ENCODE assay signal across 16 cellular contexts in genomic region chr20:7722564-7722963, GRCh38.
"Had no signal": no experiment of that assay in that cellular context is flagged by ENCODE, and none has a peak within 500 bp of the region (broad histone marks: within the 10 kb centered on the region; RNA-seq: fewer than 3 reads in every experiment).

No MANE protein-coding gene starts in this region.

- H3K36me3 ChIP-seq: ovary, tibial artery, vagina, WERI-Rb-1 had no signal

- ATAC-seq: activated CD8-positive, alpha-beta T cell treated with anti-CD3 and anti-CD28 coated beads for 36 hours; activated naive CD4-positive, alpha-beta T cell treated with anti-CD3 and anti-CD28 coated beads, Interleukin-2, amount 50 U/mL, for 72 hours; activated T-cell treated with anti-CD3 and anti-CD28 coated beads, Interleukin-2, amount 50 U/mL, for 72 hours; effector memory CD8-positive, alpha-beta T cell; stimulated activated effector memory CD8-positive, alpha-beta T cell treated with anti-CD3 and anti-CD28 coated beads, Interleukin-12 subunit alpha, Interleukin-12 subunit beta, amount 100 ng/mL, for 72 hours had no signal

- H3K9me3 Mint-ChIP-seq: activated CD8-positive, alpha-beta T cell treated with anti-CD3 and anti-CD28 coated beads for 36 hours; brain had no signal

- H3K4me3 Mint-ChIP-seq: activated CD8-positive, alpha-beta T cell treated with anti-CD3 and anti-CD28 coated beads for 36 hours; activated T-cell treated with anti-CD3 and anti-CD28 coated beads, Interleukin-2, amount 50 U/mL, for 72 hours; brain; effector memory CD8-positive, alpha-beta T cell; stimulated activated effector memory CD8-positive, alpha-beta T cell treated with anti-CD3 and anti-CD28 coated beads, Interleukin-12 subunit alpha, Interleukin-12 subunit beta, amount 100 ng/mL, for 72 hours; T-helper 1 cell treated with Interleukin-12 subunit alpha and Interleukin-12 subunit beta and Interleukin-4 antibody, amounts not matched to agents 30 μg/mL and 1 μg/mL, for 36 hours had no signal

- H3K27me3 ChIP-seq: ovary, tibial artery, vagina had no signal

- H3K4me1 Mint-ChIP-seq: brain; stimulated activated effector memory CD8-positive, alpha-beta T cell treated with anti-CD3 and anti-CD28 coated beads, Interleukin-12 subunit alpha, Interleukin-12 subunit beta, amount 100 ng/mL, for 72 hours had no signal

- H3K4me1 ChIP-seq: tibial artery, vagina had no signal

- H3K27ac ChIP-seq: ovary, SK-N-MC, tibial artery, vagina, WERI-Rb-1 had no signal

- H3K9me3 ChIP-seq: ovary, tibial artery, vagina had no signal

- DNase-seq: activated CD4-positive, alpha-beta T cell treated with anti-CD3 and anti-CD28 coated beads for 4 hours; activated CD8-positive, alpha-beta memory T cell treated with anti-CD3 and anti-CD28 coated beads, Interleukin-2, amount 50 U/mL, for 4 hours; activated CD8-positive, alpha-beta T cell treated with anti-CD3 and anti-CD28 coated beads for 36 hours; activated gamma-delta T cell; activated T-cell treated with anti-CD3 and anti-CD28 coated beads, Interleukin-2, amount 50 U/mL, for 72 hours; effector memory CD8-positive, alpha-beta T cell; kidney glomerular epithelial cell; ovary; tibial artery; WERI-Rb-1 had no signal

- H3K27me3 Mint-ChIP-seq: activated CD8-positive, alpha-beta T cell treated with anti-CD3 and anti-CD28 coated beads for 36 hours; effector memory CD8-positive, alpha-beta T cell had no signal

- H3K4me3 ChIP-seq: ovary, SK-N-MC, tibial artery, vagina had no signal

- H3K36me3 Mint-ChIP-seq: activated naive CD4-positive, alpha-beta T cell treated with anti-CD3 and anti-CD28 coated beads, Interleukin-2, amount 50 U/mL, for 72 hours; brain; stimulated activated effector memory CD8-positive, alpha-beta T cell treated with anti-CD3 and anti-CD28 coated beads, Interleukin-12 subunit alpha, Interleukin-12 subunit beta, amount 100 ng/mL, for 72 hours had no signal
